Comparison of ENCODE assay signal across 20 cellular contexts in genomic region chr5:78003914-78004313, GRCh38.
DNase-seq lines count a peak whose midpoint lies in the region; ATAC-seq, FAIRE-seq and TF ChIP-seq lines count a peak whose summit lies in the region.
"Had no signal": no experiment of that assay in that cellular context is flagged by ENCODE, and none has a peak within 500 bp of the region (broad histone marks: within the 10 kb centered on the region; RNA-seq: fewer than 3 reads in every experiment).

No MANE protein-coding gene starts in this region.

- POLR2A ChIA-PET in HepG2 (lab: Yijun Ruan, JAX), result no interaction called here

- no peak for TF ChIP-seq RAD21 in HepG2 (CRISPR knock-in tag; IDR thresholded peaks at IDR 0.05)

- no peak overlapping the region for H2AFZ ChIP-seq in HepG2 (ENCODE audit: low read length)

- H3K27ac ChIP-seq in HepG2 (ENCODE audit: extremely low read length, insufficient read depth, low read length) (no peak overlapping the region), right lobe of liver (no peak overlapping the region), caudate nucleus (ENCODE audit: low read depth, low read length) (peak overlapping the region; percentile 65), coronary artery (no peak overlapping the region)
- H3K27ac ChIP-seq: right atrium auricular region, uterus had no signal

- CTCF ChIA-PET in HepG2 (lab: Yijun Ruan, JAX; ENCODE audit: low intra/inter-chr PET ratio, low total read pairs), result no interaction called here

- H3K36me3 ChIP-seq in HepG2 (replicated peaks in 1 of 2; ENCODE audit: control insufficient read depth in 1 of 2, insufficient read depth in 2 of 2, low read length in 2 of 2), result peaks cover 2 to 9% of the 10 kb centered on the region in 2 experiments; a peak in 4 of 5 replicates
- H3K36me3 ChIP-seq in right lobe of liver, result no peaks in the 10 kb centered on the region
- H3K36me3 ChIP-seq: right atrium auricular region, uterus had no signal

- TF ChIP-seq POLR2A in HepG2 (IDR thresholded peaks at IDR 0.05; ENCODE audit: insufficient read depth in 1 of 2, low read depth in 2 of 2, low read length in 2 of 2) (no peak), right lobe of liver (IDR thresholded peaks at IDR 0.05) (no peak)

- no peak for ATAC-seq in HepG2
- ATAC-seq in right lobe of liver, result no peak
- no peak for ATAC-seq in HG03095 (IDR thresholded peaks at IDR 0.05; ENCODE audit: unreplicated experiment)
- ATAC-seq: activated CD4-positive, CD25-positive, alpha-beta regulatory T cell treated with anti-CD3 and anti-CD28 coated beads, Interleukin-2, amount 50 U/mL, for 24 hours; GM12878; left colon had no signal

- TF ChIP-seq CTCF in HepG2 (CRISPR knock-in tag; IDR thresholded peaks at IDR 0.05) (no peak), right lobe of liver (IDR thresholded peaks at IDR 0.05) (no peak), coronary artery (IDR thresholded peaks at IDR 0.05) (no peak)

- in situ Hi-C loops in HepG2 (cut with HindIII; ENCODE audit: extremely low pct_ligation_motif_present, low pct_unique_long_range_greater_than_20kb), result no loop called here

- H3K9me3 ChIP-seq in HepG2 (ENCODE audit: low read length), result no peaks in the 10 kb centered on the region
- no peaks in the 10 kb centered on the region for H3K9me3 ChIP-seq in right lobe of liver
- H3K9me3 ChIP-seq: right atrium auricular region, uterus had no signal

- no TSS peak for BruUV-seq in HepG2 (replicated peaks; lab: Mats Ljungman, UMichigan)

- FAIRE-seq in HepG2 (lab: Jason Lieb, UNC) (no peak), GM19239 (lab: Jason Lieb, UNC) (no peak)
- FAIRE-seq: GM12878 had no signal

- H3K79me2 ChIP-seq in HepG2 (ENCODE audit: insufficient read depth, low read length), result no peaks in the 10 kb centered on the region

- H3K4me2 ChIP-seq in HepG2 (ENCODE audit: low read depth, low read length), result no peak overlapping the region

- DNase-seq in HepG2 (ENCODE audit: low spot score) (no peak), right lobe of liver (no peak), NCI-H748 (lab: John Stamatoyannopoulos, UW; ENCODE audit: unreplicated experiment) (peak; percentile 98), caudate nucleus (lab: John Stamatoyannopoulos, UW) (peak in 2 of 61 donors; percentile 28 to 30), GM19239 (ENCODE audit: insufficient read length, low spot score) (no peak), coronary artery (ENCODE audit: low spot score) (no peak), islet precursor cell (no peak)
- DNase-seq: activated CD8-positive, alpha-beta memory T cell treated with anti-CD3 and anti-CD28 coated beads, Interleukin-2, amount 50 U/mL, for 48 hours; activated naive CD8-positive, alpha-beta T cell treated with anti-CD3 and anti-CD28 coated beads, Interleukin-2, amount 10 ng/mL, durations not matched to agents 7 days and 5 days; DND-41; erythroblast; left colon; naive B cell; stimulated activated CD4-positive, alpha-beta T cell treated with anti-CD3 and anti-CD28 coated beads, Interleukin-2, amount 100 ng/mL, for 48 hours; T-helper 1 cell; uterus had no signal

- no peaks in the 10 kb centered on the region for H4K20me1 ChIP-seq in HepG2 (ENCODE audit: insufficient read depth, low read length)

- no peak overlapping the region for H3K9ac ChIP-seq in HepG2 (ENCODE audit: insufficient read depth, low read depth, low read length)

- peaks cover 11% of the 10 kb centered on the region; the same call in 1 of the 2 replicates for H3K4me1 ChIP-seq in HepG2 (ENCODE audit: insufficient read depth, low read length)
- peaks cover 0 to 14% (median 4%) of the 10 kb centered on the region in 4 donors for H3K4me1 ChIP-seq in right lobe of liver
- H3K4me1 ChIP-seq: uterus had no signal

- intact Hi-C loops in HepG2 (cut with micrococcal nuclease; ENCODE audit: unreplicated experiment) (loop anchor here (10.0 kb wide), 1 partner anchor 229 kb away; the partner anchor contains the start of gene TBCA), right lobe of liver (cut with DNase I) (loop anchor here in 1 of 2 donors (10.0 kb wide), 1 partner anchor 359 kb away; no protein-coding TSS in a partner anchor)

- TF ChIP-seq EP300 in HepG2 (IDR thresholded peaks at IDR 0.05; ENCODE audit: low read depth in 2 of 2, low read length in 2 of 2), result no peak
- TF ChIP-seq EP300 in HepG2 (CRISPR knock-in tag; IDR thresholded peaks at IDR 0.05; ENCODE audit: borderline replicate concordance), result no peak

- H3K27me3 ChIP-seq in HepG2 (ENCODE audit: control insufficient read depth in 1 of 2, insufficient read depth in 2 of 2, low read length in 2 of 2) (no peaks in the 10 kb centered on the region), right lobe of liver (no peaks in the 10 kb centered on the region)
- H3K27me3 ChIP-seq: right atrium auricular region, uterus had no signal

- no peak overlapping the region for H3K4me3 ChIP-seq in HepG2 (replicated peaks in 1 of 3; ENCODE audit: insufficient read depth in 1 of 3, low read depth in 2 of 3, low read length in 3 of 3)
- H3K4me3 ChIP-seq in right lobe of liver, result no peak overlapping the region
- H3K4me3 ChIP-seq in coronary artery, result no peak overlapping the region
- H3K4me3 ChIP-seq: GM12878, right atrium auricular region, uterus had no signal

- 100% methylated on average over 6 of the region's 6 CpGs for WGBS in HepG2 (ENCODE audit: low lambda C conversion rate)
- WGBS in right lobe of liver (ENCODE audit: insufficient coverage, low coverage, low lambda C conversion rate, missing lambda C conversion rate), result 93% methylated on average over 3 of the region's 6 CpGs

TF ChIP-seq in HepG2, 621 proteins besides CTCF, POLR2A, EP300 and RAD21:
- TF ChIP-seq CEBPB (IDR thresholded peaks at IDR 0.05; ENCODE audit: borderline replicate concordance, low read depth, low read length) (0 out of 2 replicates have a peak, but pooled peaks have one; percentile 30), NFIC (IDR thresholded peaks at IDR 0.05; ENCODE audit: low read length) (no peak), TERF1 (CRISPR knock-in tag; IDR thresholded peaks at IDR 0.05) (no peak), ATM (IDR thresholded peaks at IDR 0.05; ENCODE audit: borderline replicate concordance) (no peak), NBN (conservative IDR thresholded peaks at IDR 0.05) (no peak), ZFX (CRISPR knock-in tag; IDR thresholded peaks at IDR 0.05; ENCODE audit: low read depth) (no peak)
TF ChIP-seq in HepG2: peak in this region for 1.
